In genomic region chr2:98607104-98607503, GRCh38 we compare ENCODE assay signal across 8 cellular contexts. TPM values are rescaled to one million over a fixed set of nuclear protein-coding genes. Genes with fewer than 3 reads are reported as not detected.
DNase-seq lines count a peak whose midpoint lies in the region; ATAC-seq and TF ChIP-seq lines count a peak whose summit lies in the region.

No MANE protein-coding gene starts in this region.

- no peaks in the 10 kb centered on the region for H3K27me3 Mint-ChIP-seq in CD8-positive, alpha-beta memory T cell

- POLR2A ChIA-PET in CD8-positive, alpha-beta memory T cell (lab: Charles Lee): interaction anchor here (1.2 kb wide), 1 partner anchor 161 kb away, joined by 3 read pairs; no protein-coding TSS in a partner anchor

- H3K9me3 Mint-ChIP-seq in CD8-positive, alpha-beta memory T cell: no peaks in the 10 kb centered on the region

- peaks cover 62 to 70% (median 67%) of the 10 kb centered on the region in 3 donors for H3K4me1 Mint-ChIP-seq in CD8-positive, alpha-beta memory T cell

- H3K36me3 ChIP-seq in CD8-positive, alpha-beta memory T cell (ENCODE audit: insufficient read depth, low read length): no peaks in the 10 kb centered on the region
- peaks cover 6% of the 10 kb centered on the region for H3K36me3 ChIP-seq in effector memory CD4-positive, alpha-beta T cell (ENCODE audit: control insufficient read depth, insufficient read depth, low read length)
- peaks cover 32% of the 10 kb centered on the region for H3K36me3 ChIP-seq in neutrophil

- peaks cover 0 to 54% (median 4%) of the 10 kb centered on the region in 3 donors for H3K36me3 Mint-ChIP-seq in CD8-positive, alpha-beta memory T cell

- no peak for DNase-seq in CD8-positive, alpha-beta memory T cell
- DNase-seq in NOMO-1 treated with DMSO at 0.1 percent for 48 hours (lab: John Stamatoyannopoulos, UW; ENCODE audit: unreplicated experiment) (peak; percentile 36), EL (no peak), dermis blood vessel endothelial cell (no peak)
- no peak for DNase-seq in effector memory CD4-positive, alpha-beta T cell
- DNase-seq in stimulated activated CD4-positive, alpha-beta T cell treated with anti-CD3 and anti-CD28 coated beads, Interleukin-4, amount 100 ng/mL, for 4 hours: no peak

- peak overlapping the region; percentile 93 for H3K4me3 ChIP-seq in CD8-positive, alpha-beta memory T cell (ENCODE audit: low read length)
- peak overlapping the region; percentile 99 for H3K4me3 ChIP-seq in effector memory CD4-positive, alpha-beta T cell (ENCODE audit: insufficient read depth, low read depth, low read length, poor library complexity, severe bottlenecking)
- peak overlapping the region; percentile 80 to 92 for H3K4me3 ChIP-seq in neutrophil (ENCODE audit: low read depth in 1 of 2, low read length in 1 of 2)

- no peaks in the 10 kb centered on the region for H3K27me3 ChIP-seq in CD8-positive, alpha-beta memory T cell (ENCODE audit: insufficient read depth, low read length, poor library complexity, severe bottlenecking)
- no peaks in the 10 kb centered on the region for H3K27me3 ChIP-seq in effector memory CD4-positive, alpha-beta T cell (replicated peaks; ENCODE audit: control insufficient read depth, insufficient read depth, low read length, poor library complexity, severe bottlenecking)
- H3K27me3 ChIP-seq in neutrophil: no peaks in the 10 kb centered on the region

- no peak for TF ChIP-seq CTCF in neutrophil (IDR thresholded peaks at IDR 0.05)

- no peaks in the 10 kb centered on the region for H3K9me3 ChIP-seq in CD8-positive, alpha-beta memory T cell (ENCODE audit: low read length)
- no peaks in the 10 kb centered on the region for H3K9me3 ChIP-seq in effector memory CD4-positive, alpha-beta T cell (ENCODE audit: control insufficient read depth, low read length)
- no peaks in the 10 kb centered on the region for H3K9me3 ChIP-seq in neutrophil

- peaks cover 46% of the 10 kb centered on the region for H3K4me1 ChIP-seq in CD8-positive, alpha-beta memory T cell (ENCODE audit: insufficient read depth, low read length)
- peaks cover 31% of the 10 kb centered on the region for H3K4me1 ChIP-seq in effector memory CD4-positive, alpha-beta T cell (ENCODE audit: control insufficient read depth, insufficient read depth, low read length, poor library complexity, severe bottlenecking)
- peaks cover 27 to 28% of the 10 kb centered on the region in 2 experiments for H3K4me1 ChIP-seq in neutrophil (ENCODE audit: control insufficient read depth in 1 of 2, insufficient read depth in 1 of 2, low read depth in 1 of 2, low read length in 1 of 2)

- no peak for ATAC-seq in activated CD4-positive, CD25-positive, alpha-beta regulatory T cell treated with anti-CD3 and anti-CD28 coated beads, Interleukin-2, amount 50 U/mL, for 24 hours

- no peak overlapping the region for H3K27ac ChIP-seq in CD8-positive, alpha-beta memory T cell (ENCODE audit: low read depth, low read length)
- H3K27ac ChIP-seq in effector memory CD4-positive, alpha-beta T cell (ENCODE audit: insufficient read depth, low read length, poor library complexity, severe bottlenecking): peak overlapping the region; percentile 92
- H3K27ac ChIP-seq in neutrophil: peak overlapping the region; percentile 92

- CTCF ChIA-PET in CD8-positive, alpha-beta memory T cell (lab: Charles Lee): interaction anchor here (1.7 kb wide), 1 partner anchor 231 kb away, joined by 4 read pairs; no protein-coding TSS in a partner anchor

- peak overlapping the region; percentile 89 to 98 (median 94) for H3K27ac Mint-ChIP-seq in CD8-positive, alpha-beta memory T cell

- H3K4me3 Mint-ChIP-seq in CD8-positive, alpha-beta memory T cell: peak overlapping the region; percentile 87 to 97 (median 91)

RNA-seq across cellular contexts. Expression of gene COA5, which starts 1.2 kb away (rescaled TPM):
- 10 to 100 TPM; 26.7 to 29.2 TPM for total RNA-seq in CD8-positive, alpha-beta memory T cell
- 31.2 TPM for polyA plus RNA-seq in CD8-positive, alpha-beta memory T cell
- 20.0 and 23.7 TPM in 2 replicates for total RNA-seq in dermis blood vessel endothelial cell

RNA-seq across cellular contexts. Expression of gene UNC50, which starts 1.3 kb away (rescaled TPM):
- total RNA-seq in CD8-positive, alpha-beta memory T cell: 10 to 100 TPM; 41.8 to 42.4 TPM
- polyA plus RNA-seq in CD8-positive, alpha-beta memory T cell: 53.1 TPM
- total RNA-seq in dermis blood vessel endothelial cell: 48.2 and 58.0 TPM in 2 replicates
